Comparison of ENCODE assay signal across 23 cellular contexts in the genomic region with DNA sequence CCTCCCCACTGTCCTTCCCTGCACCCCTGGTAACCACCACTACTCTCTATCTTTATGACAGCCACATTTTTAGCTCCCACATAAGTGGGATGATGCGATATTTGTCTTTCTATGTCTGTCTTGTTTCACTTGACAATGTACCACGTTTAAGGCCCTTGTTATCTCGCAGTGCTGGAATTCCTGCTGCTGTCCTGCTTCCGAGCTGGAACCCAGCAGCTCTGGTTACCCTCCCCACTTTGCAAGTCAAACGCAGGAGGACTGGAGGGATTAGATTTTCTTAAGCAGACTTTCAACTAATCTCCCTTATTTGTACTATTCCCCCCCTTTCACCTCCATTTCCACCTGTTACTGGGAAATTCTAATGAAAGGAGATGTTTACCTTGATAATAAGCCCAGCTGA. TPM values are rescaled to one million over a fixed set of nuclear protein-coding genes. Genes with fewer than 3 reads are reported as not detected.
A peak's percentile ranks its signal among the peaks of the same experiment; 100 is the strongest.
DNase-seq lines count a peak whose midpoint lies in the region; ATAC-seq and TF ChIP-seq lines count a peak whose summit lies in the region.
"Had no signal": no experiment of that assay in that cellular context is flagged by ENCODE, and none has a peak within 500 bp of the region (broad histone marks: within the 10 kb centered on the region; RNA-seq: fewer than 3 reads in every experiment).

No MANE protein-coding gene starts in this region.

- H2BK15ac ChIP-seq in mesendoderm (replicated peaks; ENCODE audit: low read depth): no peak overlapping the region

- ATAC-seq in HG03045 (IDR thresholded peaks at IDR 0.05; ENCODE audit: unreplicated experiment): no peak
- ATAC-seq: HCT116 had no signal

- H3K27me3 ChIP-seq in esophagus muscularis mucosa: peaks cover 0 to 81% (median 3%) of the 10 kb centered on the region in 4 donors
- H3K27me3 ChIP-seq in mesendoderm (ENCODE audit: insufficient read depth, low read length, poor library complexity): no peaks in the 10 kb centered on the region
- H3K27me3 ChIP-seq: BLaER1 treated with 17β-estradiol and CSF1 and Interleukin-3, amounts not matched to agents 10 nM and 100 nM had no signal

- no peak overlapping the region for H3K4me3 ChIP-seq in esophagus muscularis mucosa
- H3K4me3 ChIP-seq in mesendoderm (ENCODE audit: low read length): no peak overlapping the region
- H3K4me3 ChIP-seq: BLaER1 treated with 17β-estradiol and CSF1 and Interleukin-3, amounts not matched to agents 10 nM and 100 nM had no signal

- H3K4me1 ChIP-seq in esophagus muscularis mucosa: no peaks in the 10 kb centered on the region
- H3K4me1 ChIP-seq in mesendoderm (ENCODE audit: control insufficient read depth, low read depth, low read length): no peaks in the 10 kb centered on the region
- H3K4me1 ChIP-seq: BE2C; BLaER1 treated with 17β-estradiol and CSF1 and Interleukin-3, amounts not matched to agents 10 nM and 100 nM had no signal

- no peak for TF ChIP-seq POLR2A in esophagus muscularis mucosa (IDR thresholded peaks at IDR 0.05; ENCODE audit: low read depth)

- no peaks in the 10 kb centered on the region for H3K36me3 ChIP-seq in esophagus muscularis mucosa
- no peaks in the 10 kb centered on the region for H3K36me3 ChIP-seq in mesendoderm (ENCODE audit: control insufficient read depth, insufficient read depth, low read length)
- H3K36me3 ChIP-seq: BE2C; BLaER1 treated with 17β-estradiol and CSF1 and Interleukin-3, amounts not matched to agents 10 nM and 100 nM had no signal

- H3K79me1 ChIP-seq in mesendoderm (ENCODE audit: low read length): no peaks in the 10 kb centered on the region

- H3K18ac ChIP-seq in mesendoderm (ENCODE audit: low read length): no peak overlapping the region

- H3K4me2 ChIP-seq in mesendoderm (ENCODE audit: low read length): no peak overlapping the region
- H3K4me2 ChIP-seq: BLaER1 treated with 17β-estradiol and CSF1 and Interleukin-3, amounts not matched to agents 10 nM and 100 nM had no signal

- intact Hi-C loops in esophagus muscularis mucosa (cut with DNase I): no loop called here

- H3K9ac ChIP-seq in mesendoderm (ENCODE audit: low read length): no peak overlapping the region
- H3K9ac ChIP-seq: BLaER1 treated with 17β-estradiol and CSF1 and Interleukin-3, amounts not matched to agents 10 nM and 100 nM had no signal

- no peak overlapping the region for H2BK5ac ChIP-seq in mesendoderm (ENCODE audit: low read length)

- H3K27ac ChIP-seq in esophagus muscularis mucosa (replicated peaks in 1 of 4): no peak overlapping the region
- H3K27ac ChIP-seq in mesendoderm (ENCODE audit: low read depth, low read length): no peak overlapping the region
- H3K27ac ChIP-seq: 22Rv1; BLaER1 treated with 17β-estradiol and CSF1 and Interleukin-3, amounts not matched to agents 10 nM and 100 nM had no signal

- whole genome bisulfite sequencing in esophagus muscularis mucosa: 23% methylated on average over 5 of the region's 5 CpGs
- no CpG with 5 or more reads among the region's 5 CpGs for WGBS in mesendoderm (ENCODE audit: extremely low coverage, insufficient coverage, low lambda C conversion rate)

- TF ChIP-seq CTCF in esophagus muscularis mucosa (IDR thresholded peaks at IDR 0.05): no peak

- H3K23ac ChIP-seq in mesendoderm (ENCODE audit: low read length): no peak overlapping the region

- no peak overlapping the region for H3K4ac ChIP-seq in mesendoderm (ENCODE audit: low read depth, low read length)

- H2BK120ac ChIP-seq in mesendoderm (ENCODE audit: low read depth, low read length): no peak overlapping the region

- no peak overlapping the region for H4K8ac ChIP-seq in mesendoderm (ENCODE audit: low read depth, low read length)

- peak; percentile 43 for DNase-seq in ELF-1 (ENCODE audit: low read depth, low spot score)
- DNase-seq in NCI-H526 treated with DMSO at 0.1 percent for 48 hours (lab: John Stamatoyannopoulos, UW): peak; percentile 81
- peak; percentile 74 for DNase-seq in esophagus muscularis mucosa (ENCODE audit: extremely low spot score)
- DNase-seq in mesendoderm: peak; percentile 25
- no peak for DNase-seq in activated CD4-positive, CD25-positive, alpha-beta regulatory T cell treated with anti-CD3 and anti-CD28 coated beads, Interleukin-2, amount 50 U/mL, for 72 hours
- DNase-seq in amygdala (lab: John Stamatoyannopoulos, UW): no peak
- DNase-seq in AML-193 (lab: John Stamatoyannopoulos, UW): no peak
- DNase-seq: BE2C; CD4-positive, alpha-beta T cell; CD8-positive, alpha-beta memory T cell; DMS 273 treated with DMSO at 0.1 percent for 48 hours; DMS79; EL; GF-D8; H9 had no signal

- H4K5ac ChIP-seq in mesendoderm (ENCODE audit: low read length): no peak overlapping the region

- H3K9me3 ChIP-seq in esophagus muscularis mucosa: no peaks in the 10 kb centered on the region
- H3K9me3 ChIP-seq: BE2C had no signal

- no peak for TF ChIP-seq EP300 in esophagus muscularis mucosa (IDR thresholded peaks at IDR 0.05)

- H3K79me2 ChIP-seq in mesendoderm (ENCODE audit: control insufficient read depth, insufficient read depth, low read length): no peaks in the 10 kb centered on the region

- no peak overlapping the region for H3K56ac ChIP-seq in mesendoderm (ENCODE audit: low read length)

- no peak overlapping the region for H2AK5ac ChIP-seq in mesendoderm (ENCODE audit: low read length)

RNA-seq across cellular contexts. Expression of a gene that starts 59.1 kb away (rescaled TPM):
- total RNA-seq in esophagus muscularis mucosa: not detected
- not detected for polyA plus RNA-seq in mesendoderm (2013, experiment 1 of 2)
- not detected for polyA plus RNA-seq in mesendoderm (2013, experiment 2 of 2)
- total RNA-seq: CD4-positive, alpha-beta T cell; CD8-positive, alpha-beta memory T cell; G401; H4; H9 had no signal
- polyA plus RNA-seq: AG04450; CD14-positive monocyte; CD8-positive, alpha-beta memory T cell had no signal

Comparison
In these comparisons a context has a peak if more than half of its experiments do, and no peak if none do; other contexts are left out.
1. DNase-seq: peak in ELF-1 (single experiment), NCI-H526 treated with DMSO at 0.1 percent for 48 hours (single experiment), esophagus muscularis mucosa (single experiment) and mesendoderm (single experiment); none in activated CD4-positive, CD25-positive, alpha-beta regulatory T cell treated with anti-CD3 and anti-CD28 coated beads, Interleukin-2, amount 50 U/mL, for 72 hours (single experiment), amygdala (0 of 56) and AML-193 (0 of 2).